ENCODE assay signal across 31 cellular contexts in the genomic region with DNA sequence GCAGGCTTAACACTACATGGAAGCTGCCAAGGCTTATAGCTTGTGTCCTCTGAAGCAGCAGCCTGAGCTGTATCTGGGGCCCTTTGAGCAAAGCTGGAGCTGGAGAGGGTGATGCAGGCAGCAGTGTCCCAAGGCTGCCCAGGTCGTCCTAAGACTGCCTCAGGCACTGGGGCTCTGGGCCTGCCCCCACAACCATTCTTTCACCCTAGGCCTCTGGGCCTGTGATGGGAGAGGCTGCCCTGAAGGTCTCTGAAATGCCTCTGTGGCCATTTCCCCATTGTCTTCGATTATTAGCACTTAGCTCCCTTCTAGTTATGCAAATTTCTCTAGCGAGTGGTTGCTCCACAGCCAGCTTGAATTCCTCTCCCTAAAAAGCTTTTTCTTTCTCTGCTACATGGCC.
"Had no signal": no experiment of that assay in that cellular context is flagged by ENCODE, and none has a peak within 500 bp of the region (broad histone marks: within the 10 kb centered on the region; RNA-seq: fewer than 3 reads in every experiment).

No MANE protein-coding gene starts in this region.

- H3K27ac ChIP-seq: brain microvascular endothelial cell, epithelial cell of prostate, esophagus squamous epithelium, gastroesophageal sphincter, VCaP had no signal

- DNase-seq: activated B cell treated with CpG ODN at 0.5 μM for 24 hours; activated CD4-positive, alpha-beta T cell treated with anti-CD3 and anti-CD28 coated beads for 48 hours; activated CD4-positive, alpha-beta T cell treated with anti-CD3 and anti-CD28 coated beads, Interleukin-2, amount 50 U/mL, for 1 hour; activated CD4-positive, alpha-beta T cell treated with anti-CD3 and anti-CD28 coated beads, Interleukin-2, amount 50 U/mL, for 48 hours; activated CD8-positive, alpha-beta memory T cell treated with anti-CD3 and anti-CD28 coated beads for 24 hours; activated CD8-positive, alpha-beta T cell treated with anti-CD3 and anti-CD28 coated beads for 36 hours; activated effector memory CD4-positive, alpha-beta T cell treated with anti-CD3 and anti-CD28 coated beads, Interleukin-2, amount 50 U/mL, for 16 hours; activated naive CD4-positive, alpha-beta T cell treated with anti-CD3 and anti-CD28 coated beads, Interleukin-2, amount 10 ng/mL, durations not matched to agents 7 days and 5 days; activated T-cell treated with anti-CD3 and anti-CD28 coated beads, Interleukin-2, amount 50 U/mL, for 4 hours; amniotic stem cell; anterior cingulate cortex; brain microvascular endothelial cell; cortex of kidney; dermis blood vessel endothelial cell; effector CD4-positive, alpha-beta T cell; effector memory CD8-positive, alpha-beta T cell; esophagus squamous epithelium; foreskin melanocyte; head of caudate nucleus; T-helper 2 cell had no signal

- FAIRE-seq: astrocyte, bronchial epithelial cell, endometrium, endothelial cell of umbilical vein had no signal

- H3K4me3 ChIP-seq: esophagus squamous epithelium, gastroesophageal sphincter had no signal

- H3K4me3 Mint-ChIP-seq: activated B cell treated with CpG ODN at 0.5 μM for 24 hours; activated CD8-positive, alpha-beta T cell treated with anti-CD3 and anti-CD28 coated beads for 36 hours; activated naive CD4-positive, alpha-beta T cell treated with anti-CD3 and anti-CD28 coated beads, Interleukin-2, amount 10 ng/mL, durations not matched to agents 7 days and 5 days; activated naive CD8-positive, alpha-beta T cell; activated T-cell treated with anti-CD3 and anti-CD28 coated beads, Interleukin-2, amount 50 U/mL, for 4 hours; activated T-helper 17 cell treated with anti-CD3 and anti-CD28 coated beads, Interleukin-2, amount 50 U/mL, for 72 hours; central memory CD8-positive, alpha-beta T cell; effector memory CD8-positive, alpha-beta T cell had no signal

- H3K36me3 Mint-ChIP-seq: activated naive CD4-positive, alpha-beta T cell treated with anti-CD3 and anti-CD28 coated beads, Interleukin-2, amount 10 ng/mL, durations not matched to agents 7 days and 5 days had no signal

- H3K9me3 Mint-ChIP-seq: activated CD8-positive, alpha-beta T cell treated with anti-CD3 and anti-CD28 coated beads for 36 hours; activated naive CD4-positive, alpha-beta T cell treated with anti-CD3 and anti-CD28 coated beads, Interleukin-2, amount 10 ng/mL, durations not matched to agents 7 days and 5 days; activated T-cell treated with anti-CD3 and anti-CD28 coated beads, Interleukin-2, amount 50 U/mL, for 4 hours had no signal

- H3K27me3 ChIP-seq: gastroesophageal sphincter had no signal

- H3K36me3 ChIP-seq: brain microvascular endothelial cell, esophagus squamous epithelium, gastroesophageal sphincter had no signal

- H3K27ac Mint-ChIP-seq: activated B cell treated with CpG ODN at 0.5 μM for 24 hours; activated CD8-positive, alpha-beta T cell treated with anti-CD3 and anti-CD28 coated beads for 36 hours; activated naive CD4-positive, alpha-beta T cell treated with anti-CD3 and anti-CD28 coated beads, Interleukin-2, amount 10 ng/mL, durations not matched to agents 7 days and 5 days; activated naive CD8-positive, alpha-beta T cell; activated T-helper 17 cell treated with anti-CD3 and anti-CD28 coated beads, Interleukin-2, amount 50 U/mL, for 72 hours; effector memory CD8-positive, alpha-beta T cell had no signal

- H3K4me1 Mint-ChIP-seq: activated naive CD4-positive, alpha-beta T cell treated with anti-CD3 and anti-CD28 coated beads, Interleukin-2, amount 10 ng/mL, durations not matched to agents 7 days and 5 days; activated T-helper 17 cell treated with anti-CD3 and anti-CD28 coated beads, Interleukin-2, amount 50 U/mL, for 72 hours; central memory CD8-positive, alpha-beta T cell had no signal

- ATAC-seq: activated CD4-positive, CD25-positive, alpha-beta regulatory T cell treated with anti-CD3 and anti-CD28 coated beads, Interleukin-2, amount 50 U/mL, for 24 hours; activated CD8-positive, alpha-beta T cell treated with anti-CD3 and anti-CD28 coated beads for 36 hours; activated T-cell treated with anti-CD3 and anti-CD28 coated beads, Interleukin-2, amount 50 U/mL, for 4 hours; activated T-helper 17 cell treated with anti-CD3 and anti-CD28 coated beads, Interleukin-2, amount 50 U/mL, for 72 hours; effector memory CD8-positive, alpha-beta T cell; gastroesophageal sphincter had no signal

- H3K4me1 ChIP-seq: gastroesophageal sphincter had no signal
